22 cellular contexts compared by ENCODE assay signal in genomic region chr4:5962416-5962815, GRCh38. TPM values are rescaled to one million over a fixed set of nuclear protein-coding genes. Genes with fewer than 3 reads are reported as not detected.
A peak's percentile ranks its signal among the peaks of the same experiment; 100 is the strongest.
DNase-seq lines count a peak whose midpoint lies in the region; ATAC-seq and TF ChIP-seq lines count a peak whose summit lies in the region.
"Had no signal": no experiment of that assay in that cellular context is flagged by ENCODE, and none has a peak within 500 bp of the region (broad histone marks: within the 10 kb centered on the region; RNA-seq: fewer than 3 reads in every experiment).

No MANE protein-coding gene starts in this region.

- H3K27ac ChIP-seq in right cardiac atrium (ENCODE audit: low read length) (no peak overlapping the region), gastroesophageal sphincter (no peak overlapping the region)
- H3K27ac ChIP-seq: KMS-11, RWPE1, SK-N-MC had no signal

- no peaks in the 10 kb centered on the region for H3K36me3 ChIP-seq in gastroesophageal sphincter

- no peak for TF ChIP-seq POLR2A in gastroesophageal sphincter (IDR thresholded peaks at IDR 0.05)

- DNase-seq in cardiac septum (ENCODE audit: low spot score) (peak; percentile 49), right cardiac atrium (no peak), cerebellar cortex (ENCODE audit: low spot score) (peak; percentile 62), islet precursor cell (peak; percentile 39)
- DNase-seq: CD4-positive, CD25-positive, alpha-beta regulatory T cell; COR-L47; GDM1; IMR-90; NCI-H1105 treated with DMSO at 0.1 percent for 48 hours; NCI-H1694 treated with DMSO at 0.1 percent for 48 hours; NCI-H2081 treated with DMSO at 0.1 percent for 48 hours; NCI-H446; NK-92 treated with Interleukin-12 subunit alpha and Interleukin-12 subunit beta, amount 100 ng/mL, for 24 hours; SHP77 treated with DMSO at 0.1 percent for 48 hours had no signal

- ATAC-seq in right cardiac atrium: no peak
- ATAC-seq in HG03159 (IDR thresholded peaks at IDR 0.05; ENCODE audit: unreplicated experiment): no peak
- no peak for ATAC-seq in gastroesophageal sphincter
- ATAC-seq in GM21528 (IDR thresholded peaks at IDR 0.05; ENCODE audit: low FRiP score, unreplicated experiment): no peak

- TF ChIP-seq CTCF in gastroesophageal sphincter (IDR thresholded peaks at IDR 0.05): no peak

- no peaks in the 10 kb centered on the region for H3K4me1 ChIP-seq in right cardiac atrium (ENCODE audit: control insufficient read depth, insufficient read depth, low read length)
- no peaks in the 10 kb centered on the region for H3K4me1 ChIP-seq in gastroesophageal sphincter

- WGBS in right cardiac atrium: 71% methylated on average over 6 of the region's 6 CpGs
- WGBS in gastroesophageal sphincter (ENCODE audit: low coverage in 1 of 2), 2 donors: 79 to 82% methylated on average over 2 to 4 of the region's 6 CpGs

- H3K4me3 ChIP-seq in right cardiac atrium (ENCODE audit: low read length) (no peak overlapping the region), gastroesophageal sphincter (no peak overlapping the region)
- H3K4me3 ChIP-seq: SK-N-MC had no signal

- H3K9me3 ChIP-seq in right cardiac atrium (ENCODE audit: control insufficient read depth, low read length) (no peaks in the 10 kb centered on the region), gastroesophageal sphincter (no peaks in the 10 kb centered on the region)

- TF ChIP-seq EP300 in gastroesophageal sphincter (IDR thresholded peaks at IDR 0.05): no peak

- H3K27me3 ChIP-seq in right cardiac atrium (ENCODE audit: control insufficient read depth, insufficient read depth) (peaks cover 3% of the 10 kb centered on the region), gastroesophageal sphincter (peaks cover 46% of the 10 kb centered on the region)

- intact Hi-C loops in cardiac septum (cut with DNase I) (no loop called here), right cardiac atrium (cut with DNase I) (no loop called here)

RNA-seq across cellular contexts. Expression of gene C4orf50, which starts 55.8 kb away (rescaled TPM):
- total RNA-seq in cardiac septum (0.03 TPM), right cardiac atrium (under 1 TPM in 2 of 4 donors, not detected in 2; 0.03 TPM), gastroesophageal sphincter (under 1 TPM; under 0.01 to 0.25 (median 0.12) TPM)
- 0.02 TPM for polyA plus RNA-seq in right cardiac atrium
- total RNA-seq: Daoy, IMR-90 had no signal
- polyA plus RNA-seq: BJ, IMR-90 had no signal

Comparison
In these comparisons a context has a peak if more than half of its experiments do, and no peak if none do; other contexts are left out.
1. DNase-seq: peak in cardiac septum (single experiment), cerebellar cortex (single experiment) and islet precursor cell (single experiment); none in right cardiac atrium (0 of 3).